16 cellular contexts compared by ENCODE assay signal in the genomic region with DNA sequence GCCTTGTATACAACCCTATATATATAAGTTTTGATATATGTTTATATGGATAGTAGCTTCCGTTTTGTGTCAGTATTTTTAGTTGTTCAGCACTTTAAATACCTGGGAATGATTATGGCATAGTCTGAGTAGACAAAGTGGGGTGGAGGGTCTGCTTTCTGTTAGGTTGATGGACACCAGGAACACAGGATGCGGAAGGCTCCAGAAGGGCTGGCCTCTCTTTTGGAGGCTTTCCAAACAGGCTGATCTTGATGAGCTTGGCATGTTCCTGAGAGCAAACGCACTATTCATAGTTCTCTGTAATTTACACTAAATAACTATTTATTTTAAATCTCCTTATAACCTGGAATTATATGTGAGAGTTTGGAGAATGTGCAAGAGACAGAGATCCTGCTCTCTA. TPM values are rescaled to one million over a fixed set of nuclear protein-coding genes. Genes with fewer than 3 reads are reported as not detected.
DNase-seq lines count a peak whose midpoint lies in the region; ATAC-seq and TF ChIP-seq lines count a peak whose summit lies in the region.
"Had no signal": no experiment of that assay in that cellular context is flagged by ENCODE, and none has a peak within 500 bp of the region (broad histone marks: within the 10 kb centered on the region; RNA-seq: fewer than 3 reads in every experiment).

No MANE protein-coding gene starts in this region.

- H3K36me3 ChIP-seq in right atrium auricular region (peaks cover 26% of the 10 kb centered on the region), lung (ENCODE audit: control insufficient read depth in 2 of 2, insufficient read depth in 2 of 2, low read length in 2 of 2) (peaks cover 0 to 11% of the 10 kb centered on the region in 2 donors), mesendoderm (ENCODE audit: control insufficient read depth, insufficient read depth, low read length) (no peaks in the 10 kb centered on the region)
- H3K36me3 ChIP-seq: BLaER1 treated with 17β-estradiol and CSF1 and Interleukin-3, amounts not matched to agents 10 nM and 100 nM had no signal

- no peak overlapping the region for H3K18ac ChIP-seq in mesendoderm (ENCODE audit: low read length)

- H3K27me3 Mint-ChIP-seq in activated CD4-positive, alpha-beta T cell treated with anti-CD3 and anti-CD28 coated beads, Interleukin-2, amount 10 ng/mL, durations not matched to agents 24 days and 14 days, result no peaks in the 10 kb centered on the region

- no peaks in the 10 kb centered on the region for H3K27me3 ChIP-seq in right cardiac atrium (ENCODE audit: control insufficient read depth, insufficient read depth)
- H3K27me3 ChIP-seq in right atrium auricular region, result no peaks in the 10 kb centered on the region
- H3K27me3 ChIP-seq in lung (ENCODE audit: control insufficient read depth, insufficient read depth), result no peaks in the 10 kb centered on the region
- no peaks in the 10 kb centered on the region for H3K27me3 ChIP-seq in mesendoderm (ENCODE audit: insufficient read depth, low read length, poor library complexity)
- H3K27me3 ChIP-seq: BLaER1 treated with 17β-estradiol and CSF1 and Interleukin-3, amounts not matched to agents 10 nM and 100 nM had no signal

- H3K4me1 Mint-ChIP-seq in activated CD4-positive, alpha-beta T cell treated with anti-CD3 and anti-CD28 coated beads, Interleukin-2, amount 10 ng/mL, durations not matched to agents 24 days and 14 days, result peaks cover 24% of the 10 kb centered on the region
- H3K4me1 Mint-ChIP-seq: GM23338 had no signal

- no peaks in the 10 kb centered on the region for H3K9me3 Mint-ChIP-seq in activated CD4-positive, alpha-beta T cell treated with anti-CD3 and anti-CD28 coated beads, Interleukin-2, amount 10 ng/mL, durations not matched to agents 24 days and 14 days
- H3K9me3 Mint-ChIP-seq: CD4-positive, CD25-positive, alpha-beta regulatory T cell; GM23338 had no signal

- peaks cover 10% of the 10 kb centered on the region for H3K36me3 Mint-ChIP-seq in activated CD4-positive, alpha-beta T cell treated with anti-CD3 and anti-CD28 coated beads, Interleukin-2, amount 10 ng/mL, durations not matched to agents 24 days and 14 days (ENCODE audit: low read depth)

- no peak overlapping the region for H4K5ac ChIP-seq in mesendoderm (ENCODE audit: low read length)

- no peaks in the 10 kb centered on the region for H3K4me1 ChIP-seq in right cardiac atrium (ENCODE audit: control insufficient read depth, insufficient read depth, low read length)
- H3K4me1 ChIP-seq in right atrium auricular region, result no peaks in the 10 kb centered on the region
- H3K4me1 ChIP-seq in lung (ENCODE audit: control insufficient read depth in 2 of 2, insufficient read depth in 2 of 2, low read length in 2 of 2), result no peaks in the 10 kb centered on the region
- no peaks in the 10 kb centered on the region for H3K4me1 ChIP-seq in mesendoderm (ENCODE audit: control insufficient read depth, low read depth, low read length)
- H3K4me1 ChIP-seq: BLaER1 treated with 17β-estradiol and CSF1 and Interleukin-3, amounts not matched to agents 10 nM and 100 nM had no signal

- no peak overlapping the region for H3K4ac ChIP-seq in mesendoderm (ENCODE audit: low read depth, low read length)

- H4K8ac ChIP-seq in mesendoderm (ENCODE audit: low read depth, low read length), result no peak overlapping the region

- H2AK5ac ChIP-seq in mesendoderm (ENCODE audit: low read length), result no peak overlapping the region

- H3K27ac ChIP-seq in right cardiac atrium (ENCODE audit: low read length) (no peak overlapping the region), right atrium auricular region (no peak overlapping the region), lung (ENCODE audit: low read depth in 1 of 2, low read length in 1 of 2) (no peak overlapping the region), mesendoderm (ENCODE audit: low read depth, low read length) (no peak overlapping the region)
- H3K27ac ChIP-seq: BLaER1 treated with 17β-estradiol and CSF1 and Interleukin-3, amounts not matched to agents 10 nM and 100 nM; HL-60 had no signal

- no peak overlapping the region for H3K4me3 ChIP-seq in right cardiac atrium (ENCODE audit: low read length)
- no peak overlapping the region for H3K4me3 ChIP-seq in right atrium auricular region
- no peak overlapping the region for H3K4me3 ChIP-seq in lung
- no peak overlapping the region for H3K4me3 ChIP-seq in mesendoderm (ENCODE audit: low read length)
- H3K4me3 ChIP-seq: BLaER1 treated with 17β-estradiol and CSF1 and Interleukin-3, amounts not matched to agents 10 nM and 100 nM; GM12878; GM23338 had no signal

- no peak overlapping the region for H3K27ac Mint-ChIP-seq in activated CD4-positive, alpha-beta T cell treated with anti-CD3 and anti-CD28 coated beads, Interleukin-2, amount 10 ng/mL, durations not matched to agents 24 days and 14 days
- H3K27ac Mint-ChIP-seq: CD4-positive, CD25-positive, alpha-beta regulatory T cell; GM23338 had no signal

- H3K79me2 ChIP-seq in mesendoderm (ENCODE audit: control insufficient read depth, insufficient read depth, low read length), result no peaks in the 10 kb centered on the region

- H2BK120ac ChIP-seq in mesendoderm (ENCODE audit: low read depth, low read length), result no peak overlapping the region

- H3K79me1 ChIP-seq in mesendoderm (ENCODE audit: low read length), result no peaks in the 10 kb centered on the region

- H3K23ac ChIP-seq in mesendoderm (ENCODE audit: low read length), result no peak overlapping the region

- no peak overlapping the region for H3K4me2 ChIP-seq in mesendoderm (ENCODE audit: low read length)
- H3K4me2 ChIP-seq: BLaER1 treated with 17β-estradiol and CSF1 and Interleukin-3, amounts not matched to agents 10 nM and 100 nM; GM23338 had no signal

- no peak overlapping the region for H3K4me3 Mint-ChIP-seq in activated CD4-positive, alpha-beta T cell treated with anti-CD3 and anti-CD28 coated beads, Interleukin-2, amount 10 ng/mL, durations not matched to agents 24 days and 14 days
- H3K4me3 Mint-ChIP-seq: CD4-positive, CD25-positive, alpha-beta regulatory T cell; GM23338 had no signal

- H3K9me3 ChIP-seq in right cardiac atrium (ENCODE audit: control insufficient read depth, low read length), result no peaks in the 10 kb centered on the region
- H3K9me3 ChIP-seq in right atrium auricular region, result no peaks in the 10 kb centered on the region
- H3K9me3 ChIP-seq in lung (ENCODE audit: control insufficient read depth in 2 of 2, insufficient read depth in 1 of 2, low read length in 1 of 2), result no peaks in the 10 kb centered on the region
- H3K9me3 ChIP-seq: BLaER1 treated with 17β-estradiol and CSF1 and Interleukin-3, amounts not matched to agents 10 nM and 100 nM had no signal

- DNase-seq in activated CD4-positive, alpha-beta T cell treated with anti-CD3 and anti-CD28 coated beads, Interleukin-2, amount 10 ng/mL, durations not matched to agents 24 days and 14 days, result peak; percentile 27
- DNase-seq in activated CD4-positive, alpha-beta T cell treated with anti-CD3 and anti-CD28 coated beads, Interleukin-2, amount 50 U/mL, for 1 hour, result no peak
- DNase-seq in right cardiac atrium, result no peak
- DNase-seq in right atrium auricular region (ENCODE audit: low spot score), result no peak
- peak; percentile 17 for DNase-seq in lung (ENCODE audit: low spot score)
- no peak for DNase-seq in SK-N-DZ (ENCODE audit: low spot score)
- DNase-seq in mesendoderm, result no peak
- DNase-seq: 8988T; ACHN; CD4-positive, CD25-positive, alpha-beta regulatory T cell; DMS79; H7 had no signal

- WGBS in right cardiac atrium, result 45% methylated on average over 3 of the region's 3 CpGs
- WGBS in lung, 2 donors, result 58 to 66% methylated on average over 3 of the region's 3 CpGs
- WGBS in mesendoderm (ENCODE audit: extremely low coverage, insufficient coverage, low lambda C conversion rate), result no CpG with 5 or more reads among the region's 3 CpGs

- peak; percentile 27 to 72 for ATAC-seq in right cardiac atrium
- ATAC-seq in lung (ENCODE audit: insufficient read depth, low FRiP score), result no peak
- ATAC-seq: GM12878, GM23338 had no signal

- no peak overlapping the region for H2BK15ac ChIP-seq in mesendoderm (replicated peaks; ENCODE audit: low read depth)

- no peak overlapping the region for H3K9ac ChIP-seq in mesendoderm (ENCODE audit: low read length)
- H3K9ac ChIP-seq: BLaER1 treated with 17β-estradiol and CSF1 and Interleukin-3, amounts not matched to agents 10 nM and 100 nM had no signal

- TF ChIP-seq CTCF in right atrium auricular region (IDR thresholded peaks at IDR 0.05) (no peak), lung (IDR thresholded peaks at IDR 0.05; ENCODE audit: control extremely low read depth, extremely low read depth) (no peak)

- H3K56ac ChIP-seq in mesendoderm (ENCODE audit: low read length), result no peak overlapping the region

- H2BK5ac ChIP-seq in mesendoderm (ENCODE audit: low read length), result no peak overlapping the region

- intact Hi-C loops in activated CD4-positive, alpha-beta T cell treated with anti-CD3 and anti-CD28 coated beads, Interleukin-2, amount 10 ng/mL, durations not matched to agents 24 days and 14 days (cut with micrococcal nuclease), result no loop called here
- intact Hi-C loops in right cardiac atrium (cut with DNase I), result no loop called here

RNA-seq across cellular contexts. Expression of a gene that starts 12.7 kb away (rescaled TPM):
- 6.6 and 7.9 TPM in 2 replicates for total RNA-seq in activated CD4-positive, alpha-beta T cell treated with anti-CD3 and anti-CD28 coated beads, Interleukin-2, amount 10 ng/mL, durations not matched to agents 24 days and 14 days
- total RNA-seq in right cardiac atrium (10 to 100 TPM in 2 of 4 donors, 1 to 10 TPM in 2; 6.7 to 12.5 (median 9.2) TPM), right atrium auricular region (1 to 10 TPM; 3.2 to 9.7 TPM), lung (1 to 10 TPM; 5.6 to 7.5 TPM)
- polyA plus RNA-seq in right cardiac atrium (3.1 TPM), lung (1 to 10 TPM; 1.5 to 2.1 TPM)
- polyA plus RNA-seq in SK-N-DZ (2014; cell fraction: cytosol; rRNA removed), result 0.16 and 2.3 TPM in 2 replicates
- 0.90 and 1.7 TPM in 2 replicates for polyA plus RNA-seq in SK-N-DZ (2014; cell fraction: nucleus; rRNA removed)
- 0.62 TPM for polyA plus RNA-seq in mesendoderm (2013, experiment 1 of 2)
- 0.73 TPM for polyA plus RNA-seq in mesendoderm (2013, experiment 2 of 2)
- total RNA-seq: GM12878 had no signal
- polyA plus RNA-seq: GM12878 had no signal

Comparison
In these comparisons a context has a peak if more than half of its experiments do, and no peak if none do; other contexts are left out.
1. DNase-seq: peak in activated CD4-positive, alpha-beta T cell treated with anti-CD3 and anti-CD28 coated beads, Interleukin-2, amount 10 ng/mL, durations not matched to agents 24 days and 14 days (single experiment) and lung (single experiment); none in activated CD4-positive, alpha-beta T cell treated with anti-CD3 and anti-CD28 coated beads, Interleukin-2, amount 50 U/mL, for 1 hour (single experiment), right cardiac atrium (0 of 3), right atrium auricular region (single experiment), SK-N-DZ (single experiment) and mesendoderm (single experiment).